ENCODE assay signal across 10 cellular contexts in genomic region chr4:173367285-173367684, GRCh38. TPM values are rescaled to one million over a fixed set of nuclear protein-coding genes. Genes with fewer than 3 reads are reported as not detected.
A peak's percentile ranks its signal among the peaks of the same experiment; 100 is the strongest.
DNase-seq lines count a peak whose midpoint lies in the region; ATAC-seq and TF ChIP-seq lines count a peak whose summit lies in the region.
"Had no signal": no experiment of that assay in that cellular context is flagged by ENCODE, and none has a peak within 500 bp of the region (broad histone marks: within the 10 kb centered on the region; RNA-seq: fewer than 3 reads in every experiment).

No MANE protein-coding gene starts in this region.

- intact Hi-C loops in spleen (cut with DNase I; ENCODE audit: low total_unique reads) = no loop called here

- H3K4me1 ChIP-seq in spleen = peaks cover 0 to 34% (median 21%) of the 10 kb centered on the region in 6 donors

- DNase-seq in Caki2 (ENCODE audit: low read depth) (peak; percentile 16), LHCN-M2 (ENCODE audit: low read depth) (peak; percentile 29), epithelial cell of prostate (ENCODE audit: low read depth, low spot score) (no peak), spleen (no peak), midbrain (lab: John Stamatoyannopoulos, UW) (no peak), NCI-H2196 treated with DMSO at 0.1 percent for 48 hours (lab: John Stamatoyannopoulos, UW; ENCODE audit: unreplicated experiment) (no peak)

- H3K9me3 ChIP-seq in spleen = no peaks in the 10 kb centered on the region

- no peak overlapping the region for H3K4me3 ChIP-seq in spleen

- H3K36me3 ChIP-seq in spleen = no peaks in the 10 kb centered on the region

- ATAC-seq in GM18909 (IDR thresholded peaks at IDR 0.05; ENCODE audit: poor library complexity, unreplicated experiment) (peak; percentile 16), HG02973 (IDR thresholded peaks at IDR 0.05; ENCODE audit: unreplicated experiment) (no peak)

- no peak for TF ChIP-seq CTCF in spleen (IDR thresholded peaks at IDR 0.05 in 8 of 11, conservative IDR thresholded peaks at IDR 0.05 in 3 of 11)

- no peak for TF ChIP-seq POLR2A in spleen (IDR thresholded peaks at IDR 0.05)

- in situ Hi-C loops in Caki2 (cut with HindIII; ENCODE audit: low pct_unique_long_range_greater_than_20kb, low sequenced_read_pairs) = no loop called here

- peaks cover 0 to 1% (median 0%) of the 10 kb centered on the region in 7 donors for H3K27me3 ChIP-seq in spleen (replicated peaks in 1 of 7)

- H3K27ac ChIP-seq in epithelial cell of prostate = peak overlapping the region; percentile 2
- peak overlapping the region in 2 of 8 donors; percentile 16 to 24 for H3K27ac ChIP-seq in spleen

RNA-seq across cellular contexts. Expression of gene SAP30, which starts 3.5 kb away (rescaled TPM):
- 42.6 and 68.0 TPM in 2 replicates for total RNA-seq in Caki2 (2014; rRNA removed; shearing (Covaris generic); ENCODE audit: low replicate concordance)
- total RNA-seq in LHCN-M2 (2014; rRNA removed) = 42.7 and 58.7 TPM in 2 replicates
- 29.5 TPM for polyA plus RNA-seq in LHCN-M2 (2012)
- total RNA-seq in spleen = 10 to 100 TPM in 6 of 7 donors, 1 to 10 TPM in 1; 6.0 to 43.2 (median 20.4) TPM
- polyA plus RNA-seq in spleen = 10 to 100 TPM in 1 of 3 donors, 1 to 10 TPM in 2; 2.7 to 10.6 (median 8.0) TPM

RNA-seq across cellular contexts. Expression of gene SCRG1, which starts 31.6 kb away (rescaled TPM):
- not detected in 2 replicates for total RNA-seq in Caki2 (2014; rRNA removed; shearing (Covaris generic); ENCODE audit: low replicate concordance)
- total RNA-seq in LHCN-M2 (2014; rRNA removed) (not detected in 2 replicates), spleen (under 1 TPM in 5 of 7 donors, not detected in 2; 0.09 to 0.79 (median 0.40) TPM)
- polyA plus RNA-seq in LHCN-M2 (2012) = 0.05 TPM
- under 1 TPM; 0.11 to 0.32 (median 0.15) TPM for polyA plus RNA-seq in spleen
- total RNA-seq: HT-29; T-helper 1 cell treated with Interleukin-12 subunit alpha and Interleukin-12 subunit beta and Interleukin-4 antibody, amounts not matched to agents 30 ng/mL and 1 ng/mL, for 36 hours had no signal

RNA-seq across cellular contexts. Expression of gene HMGB2, which starts 33.1 kb away (rescaled TPM):
- 196 and 317 TPM in 2 replicates for total RNA-seq in Caki2 (2014; rRNA removed; shearing (Covaris generic); ENCODE audit: low replicate concordance)
- total RNA-seq in LHCN-M2 (2014; rRNA removed) (167 and 213 TPM in 2 replicates), spleen (100 to 1,000 TPM in 5 of 7 donors, 10 to 100 TPM in 2; 78.2 to 143 (median 126) TPM)
- polyA plus RNA-seq in LHCN-M2 (2012) = 124 TPM
- 100 to 1,000 TPM; 116 to 421 (median 163) TPM for polyA plus RNA-seq in spleen

Comparison
In these comparisons a context has a peak if more than half of its experiments do, and no peak if none do; other contexts are left out.
1. DNase-seq: peak in Caki2 (single experiment) and LHCN-M2 (single experiment); none in epithelial cell of prostate (single experiment), spleen (single experiment), midbrain (single experiment) and NCI-H2196 treated with DMSO at 0.1 percent for 48 hours (single experiment).